ENCODE assay signal across 23 cellular contexts in genomic region chr5:126395627-126396026, GRCh38. TPM values are rescaled to one million over a fixed set of nuclear protein-coding genes. Genes with fewer than 3 reads are reported as not detected.
A peak's percentile ranks its signal among the peaks of the same experiment; 100 is the strongest.
DNase-seq lines count a peak whose midpoint lies in the region; FAIRE-seq and TF ChIP-seq lines count a peak whose summit lies in the region.
"Had no signal": no experiment of that assay in that cellular context is flagged by ENCODE, and none has a peak within 500 bp of the region (broad histone marks: within the 10 kb centered on the region; RNA-seq: fewer than 3 reads in every experiment).

No MANE protein-coding gene starts in this region.

- no peak for TF ChIP-seq CTCF in D721Med (IDR thresholded peaks at IDR 0.05; ENCODE audit: insufficient read depth, missing control alignments)
- no peak for TF ChIP-seq CTCF in HEK293 (tag by site-specific recombination; IDR thresholded peaks at IDR 0.05)
- TF ChIP-seq CTCF in mammary epithelial cell (conservative IDR thresholded peaks at IDR 0.05 in 1 of 2, IDR thresholded peaks at IDR 0.05 in 1 of 2; ENCODE audit: extremely low read depth in 1 of 2, insufficient read depth in 1 of 2, low read depth in 1 of 2, low read length in 2 of 2): no peak
- TF ChIP-seq CTCF in mesothelial cell of epicardium (IDR thresholded peaks at IDR 0.05; ENCODE audit: unreplicated experiment): no peak
- no peak for TF ChIP-seq CTCF in ovary (IDR thresholded peaks at IDR 0.05)

- intact Hi-C loops in mammary epithelial cell (cut with micrococcal nuclease) (loop anchor here (2.0 kb wide), 3 partner anchors 27 to 41 kb away; no protein-coding TSS in a partner anchor), ovary (cut with DNase I) (no loop called here)

- H3K9me3 ChIP-seq in HEK293 (ENCODE audit: control insufficient read depth, insufficient read depth, low read depth, low read length): no peaks in the 10 kb centered on the region
- H3K9me3 ChIP-seq in mammary epithelial cell (replicated peaks; ENCODE audit: insufficient read depth, low read length): peaks cover under 1% of the 10 kb centered on the region
- H3K9me3 ChIP-seq in ovary: no peaks in the 10 kb centered on the region
- H3K9me3 ChIP-seq: BE2C had no signal

- peak; percentile 56 for FAIRE-seq in D721Med (lab: Jason Lieb, UNC)
- FAIRE-seq in GM12892 (lab: Jason Lieb, UNC): no peak
- FAIRE-seq: K562, RCC 7860 had no signal

- dilution Hi-C loops in mammary epithelial cell (cut with HindIII; ENCODE audit: low sequenced_read_pairs): no loop called here

- H3K27me3 ChIP-seq in mammary epithelial cell (ENCODE audit: insufficient read depth, low read length): no peaks in the 10 kb centered on the region
- no peaks in the 10 kb centered on the region for H3K27me3 ChIP-seq in ovary
- H3K27me3 ChIP-seq: BE2C had no signal

- CTCF ChIA-PET in HEK293 (lab: Yijun Ruan, JAX) (interaction anchor here (0.6 kb wide), 1 partner anchor 39 kb away, joined by 4 read pairs; no protein-coding TSS in a partner anchor), mammary epithelial cell (lab: Charles Lee; ENCODE audit: low non-redundant PET) (no interaction called here), HEK293T (lab: Yijun Ruan, JAX) (no interaction called here)

- H3K9ac ChIP-seq in mammary epithelial cell (ENCODE audit: insufficient read depth, low read length): peak overlapping the region; percentile 76

- peak overlapping the region; percentile 65 for H3K4me2 ChIP-seq in mammary epithelial cell (ENCODE audit: insufficient read depth, low read depth, low read length)

- POLR2A ChIA-PET in HEK293 (lab: Yijun Ruan, JAX) (no interaction called here), HEK293T (lab: Yijun Ruan, JAX) (no interaction called here)

- H3K27me3 Mint-ChIP-seq in mesothelial cell of epicardium (ENCODE audit: low read depth): no peaks in the 10 kb centered on the region

- no peak for TF ChIP-seq EP300 in ovary (IDR thresholded peaks at IDR 0.05)

- DNase-seq in D721Med (ENCODE audit: insufficient read length, low spot score) (no peak), mammary epithelial cell (no peak), mesothelial cell of epicardium (ENCODE audit: low spot score in 2 of 2, unreplicated experiment in 2 of 2) (no peak), GM12892 (ENCODE audit: insufficient read length) (no peak), midbrain (lab: John Stamatoyannopoulos, UW) (no peak), ovary (no peak), HEK293T (ENCODE audit: extremely low spot score) (no peak)
- DNase-seq: BE2C; CD4-positive, CD25-positive, alpha-beta regulatory T cell; COR-L47; GDM1; H9; NCI-H1105 treated with DMSO at 0.1 percent for 48 hours; NCI-H1694; NCI-H2081 treated with DMSO at 0.1 percent for 48 hours; NCI-H748 treated with DMSO at 0.1 percent for 48 hours; NK-92 treated with Interleukin-12 subunit alpha and Interleukin-12 subunit beta, amount 100 ng/mL, for 24 hours; Right ventricle myocardium superior had no signal

- WGBS in mammary epithelial cell (ENCODE audit: low coverage, missing lambda C conversion rate): 37% methylated on average over 4 of the region's 4 CpGs
- 86 to 90% (median 87%) methylated on average over 4 of the region's 4 CpGs for WGBS in ovary, 3 donors

- peak overlapping the region; percentile 83 for H3K27ac Mint-ChIP-seq in mesothelial cell of epicardium
- H3K27ac Mint-ChIP-seq: CD4-positive, CD25-positive, alpha-beta regulatory T cell had no signal

- no peak overlapping the region for H2AFZ ChIP-seq in mammary epithelial cell (ENCODE audit: low read depth, low read length)

- no TSS peak for BruUV-seq in mammary epithelial cell (replicated peaks; lab: Mats Ljungman, UMichigan)

- H3K4me1 Mint-ChIP-seq in mesothelial cell of epicardium: peaks cover 10% of the 10 kb centered on the region
- H3K4me1 Mint-ChIP-seq: CD4-positive, CD25-positive, alpha-beta regulatory T cell had no signal

- H3K4me3 ChIP-seq in HEK293 (ENCODE audit: low read depth, low read length) (no peak overlapping the region), mammary epithelial cell (replicated peaks in 1 of 3; ENCODE audit: insufficient read depth in 1 of 3, low read depth in 2 of 3, low read length in 3 of 3) (no peak overlapping the region), ovary (no peak overlapping the region)
- H3K4me3 ChIP-seq: K562 had no signal

- no peak overlapping the region for H3K4me3 Mint-ChIP-seq in mesothelial cell of epicardium
- H3K4me3 Mint-ChIP-seq: CD4-positive, CD25-positive, alpha-beta regulatory T cell; H9 had no signal

- peaks cover 3% of the 10 kb centered on the region for H3K36me3 Mint-ChIP-seq in mesothelial cell of epicardium
- H3K36me3 Mint-ChIP-seq: CD4-positive, CD25-positive, alpha-beta regulatory T cell had no signal

- H4K20me1 ChIP-seq in mammary epithelial cell (ENCODE audit: insufficient read depth, low read length): no peaks in the 10 kb centered on the region

- H3K36me3 ChIP-seq in HEK293 (ENCODE audit: control insufficient read depth in 2 of 2, insufficient read depth in 1 of 2, low read length in 2 of 2) (no peaks in the 10 kb centered on the region), mammary epithelial cell (ENCODE audit: insufficient read depth, low read length) (no peaks in the 10 kb centered on the region), ovary (no peaks in the 10 kb centered on the region)
- H3K36me3 ChIP-seq: BE2C had no signal

- H3K4me1 ChIP-seq in HEK293 (ENCODE audit: control insufficient read depth, insufficient read depth, low read length) (no peaks in the 10 kb centered on the region), mammary epithelial cell (ENCODE audit: insufficient read depth, low read length) (peaks cover 20% of the 10 kb centered on the region), ovary (ENCODE audit: insufficient read depth) (peaks cover 2% of the 10 kb centered on the region)
- H3K4me1 ChIP-seq: BE2C had no signal

- H3K27ac ChIP-seq in HEK293 (ENCODE audit: extremely low read depth, low read depth, low read length) (no peak overlapping the region), mammary epithelial cell (ENCODE audit: insufficient read depth, low read depth, low read length) (peak overlapping the region; percentile 92), ovary (no peak overlapping the region)

- no peaks in the 10 kb centered on the region for H3K79me2 ChIP-seq in mammary epithelial cell (ENCODE audit: insufficient read depth, low read length)

- in situ Hi-C loops in mammary epithelial cell (cut with MboI; ENCODE audit: low sequenced_read_pairs in 2 of 2): no loop called here

- H3K9me3 Mint-ChIP-seq in mesothelial cell of epicardium: peaks cover 28% of the 10 kb centered on the region

- TF ChIP-seq POLR2A in GM12892 (IDR thresholded peaks at IDR 0.05; ENCODE audit: low read depth, low read length) (no peak), ovary (IDR thresholded peaks at IDR 0.05) (no peak)

TF ChIP-seq in HEK293, 187 proteins besides CTCF, POLR2A, EP300 and RAD21:
- TF ChIP-seq ZNF664 (tag by site-specific recombination; IDR thresholded peaks at IDR 0.05): peak; percentile 91
- no peak for TF ChIP-seq ZNF114 (tag by site-specific recombination; IDR thresholded peaks at IDR 0.05)
TF ChIP-seq in HEK293: peak in this region for 1.

TF ChIP-seq in HEK293T, 16 proteins besides CTCF, POLR2A, EP300 and RAD21:
- TF ChIP-seq ARNT (IDR thresholded peaks at IDR 0.05): no peak
- TF ChIP-seq BHLHE40 (IDR thresholded peaks at IDR 0.05; ENCODE audit: borderline replicate concordance): no peak
- TF ChIP-seq L3MBTL2 (conservative IDR thresholded peaks at IDR 0.05): no peak
- no peak for TF ChIP-seq LEF1 (IDR thresholded peaks at IDR 0.05; ENCODE audit: borderline replicate concordance)
- no peak for TF ChIP-seq FOXA1 (IDR thresholded peaks at IDR 0.05)
- no peak for TF ChIP-seq ELF4 (IDR thresholded peaks at IDR 0.05)
- no peak for TF ChIP-seq CTBP1 (IDR thresholded peaks at IDR 0.05; ENCODE audit: borderline replicate concordance)
- TF ChIP-seq SP1 (IDR thresholded peaks at IDR 0.05): no peak
- no peak for TF ChIP-seq FOXK2 (IDR thresholded peaks at IDR 0.05)
- no peak for TF ChIP-seq ZNF384 (IDR thresholded peaks at IDR 0.05)
- TF ChIP-seq TARDBP (IDR thresholded peaks at IDR 0.05): no peak
TF ChIP-seq in HEK293T: peak in this region for 0.

RNA-seq across cellular contexts. Expression of gene GRAMD2B, which starts 27.6 kb away (rescaled TPM):
- total RNA-seq in mammary epithelial cell (100 to 1,000 TPM in 1 of 2 donors, 10 to 100 TPM in 1; 56.2 to 113 TPM), mesothelial cell of epicardium (12.0 to 15.0 TPM (median 14.0 TPM) in 3 replicates), ovary (10 to 100 TPM; 19.2 to 99.0 (median 32.2) TPM)
- polyA plus RNA-seq in mammary epithelial cell (36.9 TPM), ovary (10 to 100 TPM; 28.4 to 42.5 TPM)
- 14.3 TPM for polyA minus RNA-seq in mammary epithelial cell
- 5.2 TPM for polyA plus RNA-seq in GM12892 (2012; ENCODE audit: missing spikeins)
- total RNA-seq: NCI-H460, OCI-LY7 had no signal
